In the genomic region with DNA sequence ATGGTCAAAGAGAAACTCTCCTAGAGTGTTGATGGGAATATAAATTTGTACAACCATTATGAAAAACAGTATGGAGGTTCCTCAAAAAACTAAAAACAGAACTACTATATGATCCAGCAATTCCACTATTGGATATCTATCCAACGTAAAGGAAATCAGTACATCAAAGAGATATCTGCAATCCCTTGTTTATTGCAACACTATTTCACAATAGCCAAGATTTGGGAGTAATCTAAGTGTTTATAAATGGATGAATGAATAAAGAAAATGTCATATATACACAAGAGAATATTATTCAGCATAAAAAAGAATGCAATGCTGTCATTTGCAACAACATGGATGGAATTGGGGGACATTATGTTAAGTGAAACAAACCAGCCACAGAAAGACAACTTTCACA, we compare ENCODE assay signal across 20 cellular contexts.
"Had no signal": no experiment of that assay in that cellular context is flagged by ENCODE, and none has a peak within 500 bp of the region (broad histone marks: within the 10 kb centered on the region; RNA-seq: fewer than 3 reads in every experiment).

No MANE protein-coding gene starts in this region.

- H3K4me3 Mint-ChIP-seq: memory B cell; natural killer cell; stimulated activated naive B cell treated with anti-CD40 and anti-IgM and Interleukin-4, amounts not matched to agents 10 μg/mL and 1 μg/mL and 100 μg/mL, for 72 hours; stimulated activated naive CD8-positive, alpha-beta T cell treated with anti-CD3 and anti-CD28 coated beads, Interleukin-15, Interleukin-2, amounts not matched to agents 100 ng/mL and 50 ng/mL, for 24 hours had no signal

- DNase-seq: dorsolateral prefrontal cortex; effector CD4-positive, alpha-beta T cell; natural killer cell; occipital lobe; sigmoid colon; spleen; stimulated activated CD4-positive, alpha-beta T cell treated with anti-CD3 and anti-CD28 coated beads, Interleukin-4, amount 100 ng/mL, for 4 hours; stimulated activated naive B cell treated with anti-CD40 and anti-IgM and Interleukin-4, amounts not matched to agents 10 μg/mL and 1 μg/mL and 100 μg/mL, for 72 hours; upper lobe of right lung had no signal

- H3K4me3 ChIP-seq: dorsolateral prefrontal cortex, lung, prostate gland, right atrium auricular region, sigmoid colon, spleen, thoracic aorta, tibial nerve, upper lobe of right lung, vagina had no signal

- H3K9me3 ChIP-seq: prostate gland, sigmoid colon, thoracic aorta, tibial nerve, upper lobe of right lung, vagina had no signal

- ATAC-seq: left lobe of liver; natural killer cell; stimulated activated naive B cell treated with anti-CD40 and anti-IgM and Interleukin-4, amounts not matched to agents 10 μg/mL and 1 μg/mL and 100 μg/mL, for 72 hours had no signal

- H3K9me3 Mint-ChIP-seq: stimulated activated naive CD8-positive, alpha-beta T cell treated with anti-CD3 and anti-CD28 coated beads, Interleukin-15, Interleukin-2, amounts not matched to agents 100 ng/mL and 50 ng/mL, for 24 hours had no signal

- H3K36me3 Mint-ChIP-seq: memory B cell; natural killer cell; stimulated activated naive B cell treated with anti-CD40 and anti-IgM and Interleukin-4, amounts not matched to agents 10 μg/mL and 1 μg/mL and 100 μg/mL, for 72 hours had no signal

- H3K27me3 Mint-ChIP-seq: memory B cell; stimulated activated naive B cell treated with anti-CD40 and anti-IgM and Interleukin-4, amounts not matched to agents 10 μg/mL and 1 μg/mL and 100 μg/mL, for 72 hours; stimulated activated naive CD8-positive, alpha-beta T cell treated with anti-CD3 and anti-CD28 coated beads, Interleukin-15, Interleukin-2, amounts not matched to agents 100 ng/mL and 50 ng/mL, for 24 hours had no signal

- H3K36me3 ChIP-seq: prostate gland, right atrium auricular region, sigmoid colon, spleen, thoracic aorta, tibial nerve, upper lobe of right lung, vagina had no signal

- H3K79me2 ChIP-seq: parathyroid adenoma had no signal

- FAIRE-seq: frontal cortex had no signal

- H3K4me1 Mint-ChIP-seq: memory B cell; natural killer cell; stimulated activated naive B cell treated with anti-CD40 and anti-IgM and Interleukin-4, amounts not matched to agents 10 μg/mL and 1 μg/mL and 100 μg/mL, for 72 hours had no signal

- H2AFZ ChIP-seq: parathyroid adenoma had no signal

- H3K27ac ChIP-seq: dorsolateral prefrontal cortex, parathyroid adenoma, prostate gland, right atrium auricular region, sigmoid colon, spleen, thoracic aorta, tibial nerve, upper lobe of right lung, vagina had no signal

- H3K4me1 ChIP-seq: parathyroid adenoma, prostate gland, right atrium auricular region, sigmoid colon, spleen, tibial nerve, upper lobe of right lung, vagina had no signal

- H3K27me3 ChIP-seq: right atrium auricular region, sigmoid colon, spleen, tibial nerve, upper lobe of right lung, vagina had no signal

- H3K27ac Mint-ChIP-seq: memory B cell; natural killer cell; stimulated activated naive B cell treated with anti-CD40 and anti-IgM and Interleukin-4, amounts not matched to agents 10 μg/mL and 1 μg/mL and 100 μg/mL, for 72 hours; stimulated activated naive CD8-positive, alpha-beta T cell treated with anti-CD3 and anti-CD28 coated beads, Interleukin-15, Interleukin-2, amounts not matched to agents 100 ng/mL and 50 ng/mL, for 24 hours had no signal
